Comparison of ENCODE assay signal across 1 cellular context in the genomic region with DNA sequence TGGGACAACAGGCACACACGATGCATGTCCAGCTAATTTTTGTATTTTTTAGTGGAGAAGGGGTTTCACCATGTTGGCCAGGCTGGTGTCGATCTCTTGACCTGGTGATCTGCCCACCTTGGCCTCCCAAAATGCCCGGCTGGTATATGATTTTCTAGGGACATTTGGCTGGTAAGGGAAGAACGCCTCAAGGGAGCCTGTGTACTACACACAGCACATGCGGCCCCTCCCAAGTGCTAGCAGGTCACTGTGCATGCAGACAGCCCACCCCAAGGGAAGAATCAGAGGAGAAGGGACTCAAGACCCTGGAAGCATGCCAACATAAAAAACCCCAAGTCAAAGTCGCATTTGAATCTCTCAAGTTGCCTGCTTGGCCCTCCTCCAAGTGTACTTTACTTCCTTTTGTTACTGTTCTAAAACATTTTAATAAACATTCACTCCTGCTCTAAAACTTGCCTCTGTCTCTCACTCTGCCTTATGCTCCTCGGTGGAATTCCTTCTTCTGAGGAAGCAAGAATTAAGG.
TF ChIP-seq lines count a peak whose summit lies in the region.

No MANE protein-coding gene starts in this region.

TF ChIP-seq in SK-N-SH treated with all-trans-retinoic acid at 6 μM for 48 hours, 23 proteins besides CTCF, POLR2A, EP300 and RAD21 (continued from another document):
- no peak for TF ChIP-seq POU6F1 (CRISPR knock-in tag; IDR thresholded peaks at IDR 0.05; ENCODE audit: borderline replicate concordance, low read depth)
- TF ChIP-seq SNAI2 (CRISPR knock-in tag; IDR thresholded peaks at IDR 0.05): no peak
- TF ChIP-seq ZC3H10 (CRISPR knock-in tag; IDR thresholded peaks at IDR 0.05): no peak
- TF ChIP-seq ZFP3 (CRISPR knock-in tag; IDR thresholded peaks at IDR 0.05): no peak
- no peak for TF ChIP-seq PATZ1 (CRISPR knock-in tag; IDR thresholded peaks at IDR 0.05; ENCODE audit: borderline replicate concordance)
- TF ChIP-seq, protein P1, sequence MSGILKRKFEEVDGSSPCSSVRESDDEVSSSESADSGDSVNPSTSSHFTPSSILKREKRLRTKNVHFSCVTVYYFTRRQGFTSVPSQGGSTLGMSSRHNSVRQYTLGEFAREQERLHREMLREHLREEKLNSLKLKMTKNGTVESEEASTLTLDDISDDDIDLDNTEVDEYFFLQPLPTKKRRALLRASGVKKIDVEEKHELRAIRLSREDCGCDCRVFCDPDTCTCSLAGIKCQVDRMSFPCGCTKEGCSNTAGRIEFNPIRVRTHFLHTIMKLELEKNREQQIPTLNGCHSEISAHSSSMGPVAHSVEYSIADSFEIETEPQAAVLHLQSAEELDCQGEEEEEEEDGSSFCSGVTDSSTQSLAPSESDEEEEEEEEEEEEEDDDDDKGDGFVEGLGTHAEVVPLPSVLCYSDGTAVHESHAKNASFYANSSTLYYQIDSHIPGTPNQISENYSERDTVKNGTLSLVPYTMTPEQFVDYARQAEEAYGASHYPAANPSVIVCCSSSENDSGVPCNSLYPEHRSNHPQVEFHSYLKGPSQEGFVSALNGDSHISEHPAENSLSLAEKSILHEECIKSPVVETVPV (CRISPR knock-in tag; IDR thresholded peaks at IDR 0.05): no peak
